In genomic region chr7:34322841-34323240, GRCh38 we compare ENCODE assay signal across 25 cellular contexts.
DNase-seq lines count a peak whose midpoint lies in the region; ATAC-seq and TF ChIP-seq lines count a peak whose summit lies in the region.
"Had no signal": no experiment of that assay in that cellular context is flagged by ENCODE, and none has a peak within 500 bp of the region (broad histone marks: within the 10 kb centered on the region; RNA-seq: fewer than 3 reads in every experiment).

No MANE protein-coding gene starts in this region.

- intact Hi-C loops in activated naive CD4-positive, alpha-beta T cell treated with anti-CD3 and anti-CD28 coated beads for 36 hours (cut with micrococcal nuclease), result loop anchor here (5.0 to 10.0 kb wide), 4 partner anchors 99 to 1302 kb away; no protein-coding TSS in a partner anchor
- intact Hi-C loops in right cardiac atrium (cut with DNase I), result no loop called here

- no peaks in the 10 kb centered on the region for H3K36me3 Mint-ChIP-seq in activated naive CD4-positive, alpha-beta T cell treated with anti-CD3 and anti-CD28 coated beads for 36 hours (ENCODE audit: low read depth)
- peaks cover 3% of the 10 kb centered on the region for H3K36me3 Mint-ChIP-seq in T-helper 17 cell (ENCODE audit: low read depth)
- H3K36me3 Mint-ChIP-seq: natural killer cell treated with Interleukin-12 subunit alpha and Interleukin-12 subunit beta and Interleukin-15 and Interleukin-18, amount 100 ng/mL, for 72 hours had no signal

- H3K4me1 Mint-ChIP-seq in activated naive CD4-positive, alpha-beta T cell treated with anti-CD3 and anti-CD28 coated beads for 36 hours (ENCODE audit: low read depth), result peaks cover 3% of the 10 kb centered on the region
- H3K4me1 Mint-ChIP-seq in T-helper 17 cell, result peaks cover 10% of the 10 kb centered on the region

- 71% methylated on average over 2 of the region's 2 CpGs for WGBS in right cardiac atrium

- no peak overlapping the region for H3K27ac Mint-ChIP-seq in activated naive CD4-positive, alpha-beta T cell treated with anti-CD3 and anti-CD28 coated beads for 36 hours
- peak overlapping the region; percentile 34 for H3K27ac Mint-ChIP-seq in T-helper 17 cell
- H3K27ac Mint-ChIP-seq: activated CD8-positive, alpha-beta T cell treated with anti-CD3 and anti-CD28 coated beads for 36 hours; dendritic cell treated with granulocyte-macrophage colony-stimulating factor and Interleukin-4, amounts not matched to agents 40 ng/mL and 50 ng/mL, for 4 days; natural killer cell treated with Interleukin-12 subunit alpha and Interleukin-12 subunit beta and Interleukin-15 and Interleukin-18, amount 100 ng/mL, for 72 hours had no signal

- CTCF ChIA-PET in activated naive CD4-positive, alpha-beta T cell treated with anti-CD3 and anti-CD28 coated beads for 36 hours (lab: Charles Lee), result no interaction called here

- no peaks in the 10 kb centered on the region for H3K9me3 Mint-ChIP-seq in activated naive CD4-positive, alpha-beta T cell treated with anti-CD3 and anti-CD28 coated beads for 36 hours
- H3K9me3 Mint-ChIP-seq: activated CD8-positive, alpha-beta T cell treated with anti-CD3 and anti-CD28 coated beads for 36 hours; dendritic cell treated with granulocyte-macrophage colony-stimulating factor and Interleukin-4, amounts not matched to agents 40 ng/mL and 50 ng/mL, for 4 days; natural killer cell treated with Interleukin-12 subunit alpha and Interleukin-12 subunit beta and Interleukin-15 and Interleukin-18, amount 100 ng/mL, for 72 hours had no signal

- ATAC-seq in HG02938 (IDR thresholded peaks at IDR 0.05; ENCODE audit: unreplicated experiment) (peak; percentile 43), T-helper 17 cell (no peak), right cardiac atrium (no peak), GM18505 (IDR thresholded peaks at IDR 0.05; ENCODE audit: unreplicated experiment) (no peak)
- ATAC-seq: activated CD8-positive, alpha-beta T cell treated with anti-CD3 and anti-CD28 coated beads for 36 hours; natural killer cell treated with Interleukin-12 subunit alpha and Interleukin-12 subunit beta and Interleukin-15 and Interleukin-18, amount 100 ng/mL, for 72 hours; Right ventricle myocardium inferior had no signal

- no peaks in the 10 kb centered on the region for H3K4me1 ChIP-seq in right cardiac atrium (ENCODE audit: control insufficient read depth, insufficient read depth, low read length)
- H3K4me1 ChIP-seq: uterus had no signal

- DNase-seq in activated naive CD4-positive, alpha-beta T cell treated with anti-CD3 and anti-CD28 coated beads for 36 hours, result peak; percentile 16
- DNase-seq in activated naive CD4-positive, alpha-beta T cell treated with anti-CD3 and anti-CD28 coated beads, Interleukin-2, amount 50 U/mL, for 16 hours, result no peak
- no peak for DNase-seq in T-helper 17 cell
- DNase-seq in NCI-H2081 (lab: John Stamatoyannopoulos, UW), result no peak
- no peak for DNase-seq in right cardiac atrium
- no peak for DNase-seq in stimulated activated CD4-positive, alpha-beta T cell treated with anti-CD3 and anti-CD28 coated beads, Interleukin-15, amount 100 ng/mL, for 24 hours
- DNase-seq: ACHN; activated CD8-positive, alpha-beta T cell treated with anti-CD3 and anti-CD28 coated beads for 36 hours; activated naive CD4-positive, alpha-beta T cell; amniotic stem cell; islet precursor cell; Karpas-422; NCI-H1092 treated with DMSO at 0.1 percent for 48 hours; NCI-H1930; stimulated activated naive CD4-positive, alpha-beta T cell; T-helper 9 cell; uterus; WERI-Rb-1 had no signal

- H3K27me3 Mint-ChIP-seq in activated naive CD4-positive, alpha-beta T cell treated with anti-CD3 and anti-CD28 coated beads for 36 hours (ENCODE audit: low read depth), result peaks cover 37% of the 10 kb centered on the region
- H3K27me3 Mint-ChIP-seq in T-helper 17 cell, result peaks cover 32% of the 10 kb centered on the region

- H3K9me3 ChIP-seq in T-helper 17 cell (ENCODE audit: control insufficient read depth, low read length, poor library complexity, severe bottlenecking) (no peaks in the 10 kb centered on the region), right cardiac atrium (ENCODE audit: control insufficient read depth, low read length) (no peaks in the 10 kb centered on the region)
- H3K9me3 ChIP-seq: thoracic aorta, uterus had no signal

- H3K4me3 Mint-ChIP-seq in activated naive CD4-positive, alpha-beta T cell treated with anti-CD3 and anti-CD28 coated beads for 36 hours, result no peak overlapping the region
- no peak overlapping the region for H3K4me3 Mint-ChIP-seq in T-helper 17 cell
- H3K4me3 Mint-ChIP-seq: activated CD8-positive, alpha-beta T cell treated with anti-CD3 and anti-CD28 coated beads for 36 hours; dendritic cell treated with granulocyte-macrophage colony-stimulating factor and Interleukin-4, amounts not matched to agents 40 ng/mL and 50 ng/mL, for 4 days; natural killer cell treated with Interleukin-12 subunit alpha and Interleukin-12 subunit beta and Interleukin-15 and Interleukin-18, amount 100 ng/mL, for 72 hours had no signal

- no peak overlapping the region for H3K4me3 ChIP-seq in right cardiac atrium (ENCODE audit: low read length)
- H3K4me3 ChIP-seq: smooth muscle cell, thoracic aorta, uterus had no signal

- TF ChIP-seq POLR2A in GM18505 (IDR thresholded peaks at IDR 0.05; ENCODE audit: borderline replicate concordance, extremely low read depth, insufficient read depth, insufficient read length), result no peak

- H3K27ac ChIP-seq in right cardiac atrium (ENCODE audit: low read length), result no peak overlapping the region
- H3K27ac ChIP-seq: thoracic aorta, uterus, WERI-Rb-1 had no signal

- H3K27me3 ChIP-seq in right cardiac atrium (ENCODE audit: control insufficient read depth, insufficient read depth), result no peaks in the 10 kb centered on the region
- H3K27me3 ChIP-seq: uterus had no signal
